ENCODE assay signal across 1 cellular context in the genomic region with DNA sequence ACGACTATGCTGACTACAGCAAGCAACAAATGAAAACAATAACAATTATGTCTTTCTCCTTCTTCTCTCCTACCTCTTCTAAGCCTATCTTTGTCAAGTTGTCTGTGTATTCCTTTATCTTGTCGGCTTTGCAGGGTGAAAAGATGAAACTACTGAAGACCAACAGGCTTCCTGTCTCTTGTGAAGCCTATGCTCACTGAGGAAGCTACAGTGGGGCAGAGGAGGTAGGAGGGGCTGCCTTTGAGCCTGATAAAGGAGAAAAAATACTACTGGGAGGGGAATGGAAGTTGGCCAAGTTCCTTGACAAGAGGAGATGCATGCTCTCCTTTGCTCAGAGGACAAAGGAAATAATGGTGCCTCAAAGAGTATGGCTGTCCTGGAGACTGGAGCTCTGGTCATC.
TF ChIP-seq lines count a peak whose summit lies in the region.

No MANE protein-coding gene starts in this region.

TF ChIP-seq in GM23338, 12 proteins besides CTCF, POLR2A, EP300 and RAD21 (continued from another document):
- no peak for TF ChIP-seq ETS1 (IDR thresholded peaks at IDR 0.05)
- TF ChIP-seq POLR2AphosphoS5 (IDR thresholded peaks at IDR 0.05; ENCODE audit: low read depth), result no peak
- TF ChIP-seq, protein P1, sequence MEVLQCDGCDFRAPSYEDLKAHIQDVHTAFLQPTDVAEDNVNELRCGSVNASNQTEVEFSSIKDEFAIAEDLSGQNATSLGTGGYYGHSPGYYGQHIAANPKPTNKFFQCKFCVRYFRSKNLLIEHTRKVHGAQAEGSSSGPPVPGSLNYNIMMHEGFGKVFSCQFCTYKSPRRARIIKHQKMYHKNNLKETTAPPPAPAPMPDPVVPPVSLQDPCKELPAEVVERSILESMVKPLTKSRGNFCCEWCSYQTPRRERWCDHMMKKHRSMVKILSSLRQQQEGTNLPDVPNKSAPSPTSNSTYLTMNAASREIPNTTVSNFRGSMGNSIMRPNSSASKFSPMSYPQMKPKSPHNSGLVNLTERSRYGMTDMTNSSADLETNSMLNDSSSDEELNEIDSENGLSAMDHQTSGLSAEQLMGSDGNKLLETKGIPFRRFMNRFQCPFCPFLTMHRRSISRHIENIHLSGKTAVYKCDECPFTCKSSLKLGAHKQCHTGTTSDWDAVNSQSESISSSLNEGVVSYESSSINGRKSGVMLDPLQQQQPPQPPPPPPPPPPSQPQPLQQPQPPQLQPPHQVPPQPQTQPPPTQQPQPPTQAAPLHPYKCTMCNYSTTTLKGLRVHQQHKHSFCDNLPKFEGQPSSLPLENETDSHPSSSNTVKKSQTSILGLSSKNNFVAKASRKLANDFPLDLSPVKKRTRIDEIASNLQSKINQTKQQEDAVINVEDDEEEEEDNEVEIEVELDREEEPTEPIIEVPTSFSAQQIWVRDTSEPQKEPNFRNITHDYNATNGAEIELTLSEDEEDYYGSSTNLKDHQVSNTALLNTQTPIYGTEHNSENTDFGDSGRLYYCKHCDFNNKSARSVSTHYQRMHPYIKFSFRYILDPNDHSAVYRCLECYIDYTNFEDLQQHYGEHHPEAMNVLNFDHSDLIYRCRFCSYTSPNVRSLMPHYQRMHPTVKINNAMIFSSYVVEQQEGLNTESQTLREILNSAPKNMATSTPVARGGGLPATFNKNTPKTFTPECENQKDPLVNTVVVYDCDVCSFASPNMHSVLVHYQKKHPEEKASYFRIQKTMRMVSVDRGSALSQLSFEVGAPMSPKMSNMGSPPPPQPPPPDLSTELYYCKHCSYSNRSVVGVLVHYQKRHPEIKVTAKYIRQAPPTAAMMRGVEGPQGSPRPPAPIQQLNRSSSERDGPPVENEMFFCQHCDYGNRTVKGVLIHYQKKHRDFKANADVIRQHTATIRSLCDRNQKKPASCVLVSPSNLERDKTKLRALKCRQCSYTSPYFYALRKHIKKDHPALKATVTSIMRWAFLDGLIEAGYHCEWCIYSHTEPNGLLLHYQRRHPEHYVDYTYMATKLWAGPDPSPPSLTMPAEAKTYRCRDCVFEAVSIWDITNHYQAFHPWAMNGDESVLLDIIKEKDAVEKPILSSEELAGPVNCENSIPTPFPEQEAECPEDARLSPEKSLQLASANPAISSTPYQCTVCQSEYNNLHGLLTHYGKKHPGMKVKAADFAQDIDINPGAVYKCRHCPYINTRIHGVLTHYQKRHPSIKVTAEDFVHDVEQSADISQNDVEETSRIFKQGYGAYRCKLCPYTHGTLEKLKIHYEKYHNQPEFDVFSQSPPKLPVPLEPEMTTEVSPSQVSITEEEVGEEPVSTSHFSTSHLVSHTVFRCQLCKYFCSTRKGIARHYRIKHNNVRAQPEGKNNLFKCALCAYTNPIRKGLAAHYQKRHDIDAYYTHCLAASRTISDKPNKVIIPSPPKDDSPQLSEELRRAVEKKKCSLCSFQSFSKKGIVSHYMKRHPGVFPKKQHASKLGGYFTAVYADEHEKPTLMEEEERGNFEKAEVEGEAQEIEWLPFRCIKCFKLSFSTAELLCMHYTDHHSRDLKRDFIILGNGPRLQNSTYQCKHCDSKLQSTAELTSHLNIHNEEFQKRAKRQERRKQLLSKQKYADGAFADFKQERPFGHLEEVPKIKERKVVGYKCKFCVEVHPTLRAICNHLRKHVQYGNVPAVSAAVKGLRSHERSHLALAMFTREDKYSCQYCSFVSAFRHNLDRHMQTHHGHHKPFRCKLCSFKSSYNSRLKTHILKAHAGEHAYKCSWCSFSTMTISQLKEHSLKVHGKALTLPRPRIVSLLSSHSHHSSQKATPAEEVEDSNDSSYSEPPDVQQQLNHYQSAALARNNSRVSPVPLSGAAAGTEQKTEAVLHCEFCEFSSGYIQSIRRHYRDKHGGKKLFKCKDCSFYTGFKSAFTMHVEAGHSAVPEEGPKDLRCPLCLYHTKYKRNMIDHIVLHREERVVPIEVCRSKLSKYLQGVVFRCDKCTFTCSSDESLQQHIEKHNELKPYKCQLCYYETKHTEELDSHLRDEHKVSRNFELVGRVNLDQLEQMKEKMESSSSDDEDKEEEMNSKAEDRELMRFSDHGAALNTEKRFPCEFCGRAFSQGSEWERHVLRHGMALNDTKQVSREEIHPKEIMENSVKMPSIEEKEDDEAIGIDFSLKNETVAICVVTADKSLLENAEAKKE (CRISPR knock-in tag; IDR thresholded peaks at IDR 0.05), result no peak
